ENCODE assay signal across 8 cellular contexts in the genomic region with DNA sequence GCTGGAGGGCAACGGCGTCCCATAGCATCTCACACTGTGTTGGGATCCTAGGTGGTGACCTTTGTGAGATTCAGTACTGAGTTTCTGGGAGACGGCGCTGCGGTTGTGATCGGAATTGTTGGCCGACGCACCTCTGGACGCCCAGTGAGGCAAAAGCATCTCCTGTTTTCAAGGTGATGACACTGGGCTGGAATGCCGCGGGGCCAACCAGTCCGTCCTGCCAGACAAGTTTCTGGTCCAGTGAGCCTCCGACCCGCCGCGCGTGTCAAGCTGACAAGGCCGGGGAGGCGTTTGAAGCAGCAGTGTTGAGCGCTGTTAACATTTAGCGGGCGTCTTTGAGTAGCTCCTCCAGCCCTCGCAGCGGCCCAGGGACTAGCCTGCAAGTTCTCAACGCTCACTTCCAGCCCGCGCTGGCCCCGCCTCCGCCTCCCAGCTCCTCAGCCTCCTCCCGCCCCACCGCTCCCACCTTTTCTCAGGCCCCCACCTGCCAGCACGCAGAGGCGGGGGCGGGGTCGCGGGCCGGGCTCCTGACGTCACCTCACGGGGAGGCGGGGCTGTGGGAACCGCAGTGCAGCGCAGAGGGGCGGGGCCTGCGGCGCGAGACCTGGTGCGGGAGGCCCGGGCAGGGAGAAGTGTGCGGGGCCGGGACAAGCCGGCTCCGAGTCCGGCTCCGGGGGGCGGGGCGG. TPM values are rescaled to one million over a fixed set of nuclear protein-coding genes. Genes with fewer than 3 reads are reported as not detected.
DNase-seq lines count a peak whose midpoint lies in the region; ATAC-seq lines count a peak whose summit lies in the region.

No MANE protein-coding gene starts in this region.

- DNase-seq in NCI-H2081 (lab: John Stamatoyannopoulos, UW) (peak; percentile 76 to 77), NCI-H2081 treated with DMSO at 0.1 percent for 48 hours (lab: John Stamatoyannopoulos, UW) (no peak), NCI-H2227 treated with DMSO at 0.1 percent for 48 hours (lab: John Stamatoyannopoulos, UW) (peak; percentile 65), cerebellum (ENCODE audit: low spot score) (peak; percentile 96), kidney tubule cell (ENCODE audit: low spot score) (peak; percentile 98)
- peak; percentile 77 to 80 for DNase-seq in activated CD4-positive, alpha-beta T cell treated with anti-CD3 and anti-CD28 coated beads for 24 hours (ENCODE audit: low read depth in 2 of 2)
- DNase-seq in stimulated activated CD4-positive, alpha-beta T cell treated with anti-CD3 and anti-CD28 coated beads, Interleukin-15, amount 100 ng/mL, for 48 hours (ENCODE audit: low read depth in 2 of 2): peak; percentile 56 to 84

- ATAC-seq in HG03103 (IDR thresholded peaks at IDR 0.05; ENCODE audit: low read depth, unreplicated experiment): peak; percentile 65

RNA-seq across cellular contexts. Expression of a gene that starts 0.5 kb away (rescaled TPM):
- 28.9 TPM for total RNA-seq in cerebellum
